ENCODE assay signal across 25 cellular contexts in genomic region chr9:107593224-107593870, GRCh38.
DNase-seq lines count a peak whose midpoint lies in the region; ATAC-seq, FAIRE-seq and TF ChIP-seq lines count a peak whose summit lies in the region.
"Had no signal": no experiment of that assay in that cellular context is flagged by ENCODE, and none has a peak within 500 bp of the region (broad histone marks: within the 10 kb centered on the region; RNA-seq: fewer than 3 reads in every experiment).

No MANE protein-coding gene starts in this region.

- no peaks in the 10 kb centered on the region for H3K36me3 ChIP-seq in mucosa of descending colon (ENCODE audit: low read depth)
- H3K36me3 ChIP-seq: BE2C had no signal

- H3K4me1 ChIP-seq in mucosa of descending colon (ENCODE audit: low read depth) = peaks cover 25% of the 10 kb centered on the region

- H3K27ac Mint-ChIP-seq in T-helper 2 cell treated with Interferon-gamma antibody and Interleukin-4, amounts not matched to agents 5 μg/mL and 100 μg/mL, for 36 hours = no peak overlapping the region
- no peak overlapping the region for H3K27ac Mint-ChIP-seq in natural killer cell
- H3K27ac Mint-ChIP-seq: CD14-positive monocyte; CD8-positive, alpha-beta memory T cell; HFFc6 had no signal

- no peaks in the 10 kb centered on the region for H3K9me3 ChIP-seq in mucosa of descending colon
- H3K9me3 ChIP-seq: BE2C had no signal

- H3K4me1 Mint-ChIP-seq in T-helper 2 cell treated with Interferon-gamma antibody and Interleukin-4, amounts not matched to agents 5 μg/mL and 100 μg/mL, for 36 hours (ENCODE audit: low read depth) = no peaks in the 10 kb centered on the region
- H3K4me1 Mint-ChIP-seq in natural killer cell = no peaks in the 10 kb centered on the region
- H3K4me1 Mint-ChIP-seq: CD8-positive, alpha-beta memory T cell had no signal

- FAIRE-seq in colon (lab: Jason Lieb, UNC) = peak; percentile 61
- FAIRE-seq: H54 had no signal

- DNase-seq in NCI-H1436 (lab: John Stamatoyannopoulos, UW) (peak; percentile 4), NCI-H1436 treated with DMSO at 0.1 percent for 48 hours (lab: John Stamatoyannopoulos, UW) (no peak), HT-29 (ENCODE audit: low spot score) (peak; percentile 9), mucosa of descending colon (no peak), natural killer cell (no peak)
- DNase-seq in T-helper 2 cell treated with Interferon-gamma antibody and Interleukin-4, amounts not matched to agents 5 μg/mL and 100 μg/mL, for 36 hours (ENCODE audit: low spot score) = no peak
- DNase-seq: 8988T; ACHN; BE2C; CD8-positive, alpha-beta memory T cell; DMS 273 treated with DMSO at 0.1 percent for 48 hours; DMS79; HFFc6; NCI-H1105 treated with DMSO at 0.1 percent for 48 hours; NCI-H187; NCI-H2081 treated with DMSO at 0.1 percent for 48 hours; NCI-H446 treated with DMSO at 0.1 percent for 48 hours; NCI-H526; SHP77; T-helper 1 cell had no signal

- no peaks in the 10 kb centered on the region for H3K27me3 Mint-ChIP-seq in T-helper 2 cell treated with Interferon-gamma antibody and Interleukin-4, amounts not matched to agents 5 μg/mL and 100 μg/mL, for 36 hours (ENCODE audit: low read depth)
- H3K27me3 Mint-ChIP-seq in natural killer cell (ENCODE audit: low read depth in 2 of 2) = peaks cover 0 to 3% of the 10 kb centered on the region in 2 donors

- H3K9me3 Mint-ChIP-seq in T-helper 2 cell treated with Interferon-gamma antibody and Interleukin-4, amounts not matched to agents 5 μg/mL and 100 μg/mL, for 36 hours = no peaks in the 10 kb centered on the region
- no peaks in the 10 kb centered on the region for H3K9me3 Mint-ChIP-seq in natural killer cell
- H3K9me3 Mint-ChIP-seq: CD14-positive monocyte, HFFc6 had no signal

- intact Hi-C loops in mucosa of descending colon (cut with DNase I, micrococcal nuclease) (loop anchor here in 1 of 2 donors (10.0 kb wide), 1 partner anchor 109 kb away; the partner anchor contains the start of gene KLF4), natural killer cell (cut with micrococcal nuclease) (no loop called here)

- no peak overlapping the region for H3K4me3 ChIP-seq in mucosa of descending colon

- no peaks in the 10 kb centered on the region for H3K36me3 Mint-ChIP-seq in T-helper 2 cell treated with Interferon-gamma antibody and Interleukin-4, amounts not matched to agents 5 μg/mL and 100 μg/mL, for 36 hours (ENCODE audit: low read depth)
- H3K36me3 Mint-ChIP-seq in natural killer cell = no peaks in the 10 kb centered on the region
- H3K36me3 Mint-ChIP-seq: CD14-positive monocyte; CD8-positive, alpha-beta memory T cell had no signal

- TF ChIP-seq CTCF in mucosa of descending colon (IDR thresholded peaks at IDR 0.05) (no peak), natural killer cell (IDR thresholded peaks at IDR 0.05) (no peak)

- H3K4me3 Mint-ChIP-seq in T-helper 2 cell treated with Interferon-gamma antibody and Interleukin-4, amounts not matched to agents 5 μg/mL and 100 μg/mL, for 36 hours = no peak overlapping the region
- no peak overlapping the region for H3K4me3 Mint-ChIP-seq in natural killer cell
- H3K4me3 Mint-ChIP-seq: CD14-positive monocyte; CD8-positive, alpha-beta memory T cell; HFFc6 had no signal

- ATAC-seq in mucosa of descending colon (peak; percentile 61), natural killer cell (no peak), HG02870 (IDR thresholded peaks at IDR 0.05; ENCODE audit: unreplicated experiment) (no peak)
- ATAC-seq: Panc1 had no signal

Comparison
In these comparisons a context has a peak if more than half of its experiments do, and no peak if none do; other contexts are left out.
1. DNase-seq: peak in NCI-H1436 (single experiment) and HT-29 (single experiment); none in NCI-H1436 treated with DMSO at 0.1 percent for 48 hours (single experiment), mucosa of descending colon (0 of 3), T-helper 2 cell treated with Interferon-gamma antibody and Interleukin-4, amounts not matched to agents 5 μg/mL and 100 μg/mL, for 36 hours (single experiment) and natural killer cell (single experiment).